ENCODE assay signal across 21 cellular contexts in the genomic region with DNA sequence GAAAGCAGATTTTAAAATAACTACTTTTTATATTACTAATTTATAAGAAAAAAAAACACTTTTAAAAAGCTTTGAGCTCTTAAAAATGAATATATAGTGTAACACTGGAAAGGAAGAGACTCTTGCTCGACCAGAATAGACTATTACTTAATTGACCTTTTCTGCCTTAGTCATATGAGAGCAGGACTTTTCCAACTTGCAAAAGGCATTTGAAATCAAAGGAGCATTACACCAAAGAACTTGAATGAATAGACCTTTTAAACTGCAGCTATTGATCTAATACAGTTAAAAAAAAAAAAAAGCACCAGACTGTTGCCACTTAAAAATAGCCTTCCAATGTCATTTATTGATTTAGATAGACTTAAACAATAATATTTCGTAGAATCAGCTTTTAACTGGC. TPM values are rescaled to one million over a fixed set of nuclear protein-coding genes. Genes with fewer than 3 reads are reported as not detected.
DNase-seq lines count a peak whose midpoint lies in the region; ATAC-seq and TF ChIP-seq lines count a peak whose summit lies in the region.
"Had no signal": no experiment of that assay in that cellular context is flagged by ENCODE, and none has a peak within 500 bp of the region (broad histone marks: within the 10 kb centered on the region; RNA-seq: fewer than 3 reads in every experiment).

No MANE protein-coding gene starts in this region.

- no peak overlapping the region for H2AFZ ChIP-seq in SK-N-SH (ENCODE audit: low read depth)

- H3K4me3 Mint-ChIP-seq in neural crest cell = peak overlapping the region; percentile 56
- no peak overlapping the region for H3K4me3 Mint-ChIP-seq in activated T-cell treated with anti-CD3 and anti-CD28 coated beads, Interleukin-2, amount 50 U/mL, for 72 hours
- H3K4me3 Mint-ChIP-seq: B cell; CD4-positive, alpha-beta T cell; CD8-positive, alpha-beta T cell had no signal

- in situ Hi-C loops in SK-MEL-5 (cut with HindIII; ENCODE audit: low pct_unique_long_range_greater_than_20kb, low sequenced_read_pairs) = no loop called here

- no peak overlapping the region for H3K9ac ChIP-seq in SK-N-SH
- H3K9ac ChIP-seq: BLaER1 treated with 17β-estradiol and CSF1 and Interleukin-3, amounts not matched to agents 10 nM and 100 nM had no signal

- no peak for TF ChIP-seq CTCF in neural crest cell (conservative IDR thresholded peaks at IDR 0.05)
- TF ChIP-seq CTCF in SK-N-SH (IDR thresholded peaks at IDR 0.05) = no peak

- DNase-seq in COLO829 (ENCODE audit: low spot score) = peak; percentile 83
- DNase-seq in SK-MEL-5 (ENCODE audit: low read depth, low spot score) = peak; percentile 88
- DNase-seq in neural crest cell (ENCODE audit: low read depth, low spot score) = no peak
- no peak for DNase-seq in SK-N-SH
- DNase-seq in activated T-cell treated with anti-CD3 and anti-CD28 coated beads, Interleukin-2, amount 50 U/mL, for 72 hours = no peak
- DNase-seq: AML-193; CD4-positive, alpha-beta T cell; CD8-positive, alpha-beta T cell; COR-L47; DMS 273 treated with DMSO at 0.1 percent for 48 hours; DMS153; DMS53; DMS79; DND-41; EL; GDM1 had no signal

- no peak for TF ChIP-seq RAD21 in SK-N-SH (IDR thresholded peaks at IDR 0.05; ENCODE audit: low read length)

- no peak for TF ChIP-seq EP300 in SK-N-SH (IDR thresholded peaks at IDR 0.05; ENCODE audit: borderline replicate concordance in 1 of 2, low read depth in 1 of 2, low read length in 1 of 2)

- CTCF ChIA-PET in SK-N-SH (lab: Yijun Ruan, JAX) = interaction anchor here (0.6 to 3.0 kb wide), 4 partner anchors 13 to 1616 kb away, joined by 3 to 15 read pairs (median 4); a partner anchor contains a TSS

- H3K27ac ChIP-seq in SK-N-SH (ENCODE audit: low read depth in 2 of 2, low read length in 1 of 2) = no peak overlapping the region
- H3K27ac ChIP-seq: 22Rv1; A549; BLaER1 treated with 17β-estradiol and CSF1 and Interleukin-3, amounts not matched to agents 10 nM and 100 nM; C4-2B had no signal

- no peaks in the 10 kb centered on the region for H3K27me3 ChIP-seq in SK-N-SH (ENCODE audit: insufficient read depth)
- H3K27me3 ChIP-seq: BLaER1 treated with 17β-estradiol and CSF1 and Interleukin-3, amounts not matched to agents 10 nM and 100 nM had no signal

- no peaks in the 10 kb centered on the region for H4K20me1 ChIP-seq in SK-N-SH (ENCODE audit: insufficient read depth)
- H4K20me1 ChIP-seq: BLaER1 treated with 17β-estradiol and CSF1 and Interleukin-3, amounts not matched to agents 10 nM and 100 nM had no signal

- POLR2A ChIA-PET in SK-N-SH (lab: Yijun Ruan, JAX) = no interaction called here

- H3K4me1 Mint-ChIP-seq in neural crest cell = peaks cover 35% of the 10 kb centered on the region
- no peaks in the 10 kb centered on the region for H3K4me1 Mint-ChIP-seq in activated T-cell treated with anti-CD3 and anti-CD28 coated beads, Interleukin-2, amount 50 U/mL, for 72 hours (ENCODE audit: low read depth)
- H3K4me1 Mint-ChIP-seq: B cell had no signal

- H3K9me3 ChIP-seq in SK-N-SH = 0 out of 2 replicates have a peak, but pooled peaks cover 4% of the 10 kb centered on the region
- H3K9me3 ChIP-seq: A549 had no signal

- H3K4me1 ChIP-seq in SK-N-SH (ENCODE audit: control insufficient read depth in 1 of 2, insufficient read depth in 2 of 2, low read depth in 1 of 2, low read length in 1 of 2) = no peaks in the 10 kb centered on the region
- H3K4me1 ChIP-seq: A549; BLaER1 treated with 17β-estradiol and CSF1 and Interleukin-3, amounts not matched to agents 10 nM and 100 nM had no signal

- H3K9me2 ChIP-seq in SK-N-SH = no peaks in the 10 kb centered on the region

- no peak for ATAC-seq in activated T-cell treated with anti-CD3 and anti-CD28 coated beads, Interleukin-2, amount 50 U/mL, for 72 hours (replicated peaks in 1 of 2)
- ATAC-seq: A549; CD8-positive, alpha-beta T cell had no signal

- H3K36me3 Mint-ChIP-seq in neural crest cell (ENCODE audit: low read depth) = peaks cover 23% of the 10 kb centered on the region
- no peaks in the 10 kb centered on the region for H3K36me3 Mint-ChIP-seq in activated T-cell treated with anti-CD3 and anti-CD28 coated beads, Interleukin-2, amount 50 U/mL, for 72 hours (ENCODE audit: insufficient read depth in 2 of 2)
- H3K36me3 Mint-ChIP-seq: CD8-positive, alpha-beta T cell had no signal

- no peaks in the 10 kb centered on the region for H3K36me3 ChIP-seq in SK-N-SH (replicated peaks in 1 of 2; ENCODE audit: control insufficient read depth in 1 of 2, insufficient read depth in 2 of 2, low read length in 1 of 2)
- H3K36me3 ChIP-seq: BLaER1 treated with 17β-estradiol and CSF1 and Interleukin-3, amounts not matched to agents 10 nM and 100 nM had no signal

- H3K27me3 Mint-ChIP-seq in neural crest cell (ENCODE audit: low read depth) = no peaks in the 10 kb centered on the region
- H3K27me3 Mint-ChIP-seq in activated T-cell treated with anti-CD3 and anti-CD28 coated beads, Interleukin-2, amount 50 U/mL, for 72 hours (ENCODE audit: low read depth) = no peaks in the 10 kb centered on the region
- H3K27me3 Mint-ChIP-seq: CD4-positive, alpha-beta T cell had no signal

- no peak overlapping the region for H3K4me3 ChIP-seq in SK-N-SH (ENCODE audit: low read depth in 2 of 2, low read length in 1 of 2)
- H3K4me3 ChIP-seq: A549; BLaER1 treated with 17β-estradiol and CSF1 and Interleukin-3, amounts not matched to agents 10 nM and 100 nM had no signal

- peaks cover 13% of the 10 kb centered on the region for H3K9me3 Mint-ChIP-seq in neural crest cell
- H3K9me3 Mint-ChIP-seq in activated T-cell treated with anti-CD3 and anti-CD28 coated beads, Interleukin-2, amount 50 U/mL, for 72 hours = peaks cover 2 to 13% of the 10 kb centered on the region in 2 donors

- no peaks in the 10 kb centered on the region for H3K79me2 ChIP-seq in SK-N-SH (ENCODE audit: insufficient read depth)

- peak overlapping the region; percentile 65 for H3K27ac Mint-ChIP-seq in neural crest cell (ENCODE audit: unreplicated experiment)
- no peak overlapping the region for H3K27ac Mint-ChIP-seq in activated T-cell treated with anti-CD3 and anti-CD28 coated beads, Interleukin-2, amount 50 U/mL, for 72 hours
- H3K27ac Mint-ChIP-seq: B cell; CD4-positive, alpha-beta T cell; CD8-positive, alpha-beta T cell had no signal

- WGBS in SK-N-SH (ENCODE audit: low lambda C conversion rate) = 57% methylated on average over 2 of the region's 2 CpGs

- no peaks in the 10 kb centered on the region for H3F3A ChIP-seq in SK-N-SH (replicated peaks; ENCODE audit: insufficient read depth)

- H3K4me2 ChIP-seq in SK-N-SH = no peak overlapping the region
- H3K4me2 ChIP-seq: A549; BLaER1 treated with 17β-estradiol and CSF1 and Interleukin-3, amounts not matched to agents 10 nM and 100 nM had no signal

TF ChIP-seq in SK-N-SH, 30 proteins besides CTCF, POLR2A, EP300 and RAD21 (continues in another document):
- TF ChIP-seq, protein P1, sequence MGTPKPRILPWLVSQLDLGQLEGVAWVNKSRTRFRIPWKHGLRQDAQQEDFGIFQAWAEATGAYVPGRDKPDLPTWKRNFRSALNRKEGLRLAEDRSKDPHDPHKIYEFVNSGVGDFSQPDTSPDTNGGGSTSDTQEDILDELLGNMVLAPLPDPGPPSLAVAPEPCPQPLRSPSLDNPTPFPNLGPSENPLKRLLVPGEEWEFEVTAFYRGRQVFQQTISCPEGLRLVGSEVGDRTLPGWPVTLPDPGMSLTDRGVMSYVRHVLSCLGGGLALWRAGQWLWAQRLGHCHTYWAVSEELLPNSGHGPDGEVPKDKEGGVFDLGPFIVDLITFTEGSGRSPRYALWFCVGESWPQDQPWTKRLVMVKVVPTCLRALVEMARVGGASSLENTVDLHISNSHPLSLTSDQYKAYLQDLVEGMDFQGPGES (IDR thresholded peaks at IDR 0.05; ENCODE audit: low read depth, low read length) = no peak
- no peak for TF ChIP-seq TCF12 (IDR thresholded peaks at IDR 0.05)
- TF ChIP-seq RCOR1 (IDR thresholded peaks at IDR 0.05; ENCODE audit: low read length) = no peak
- TF ChIP-seq FOXM1 (IDR thresholded peaks at IDR 0.05; ENCODE audit: low read depth) = no peak
- TF ChIP-seq SIN3A (IDR thresholded peaks at IDR 0.05; ENCODE audit: borderline replicate concordance, low read depth, low read length) = no peak
- no peak for TF ChIP-seq GATA2 (CRISPR knock-in tag; IDR thresholded peaks at IDR 0.05)
- TF ChIP-seq, protein P2, sequence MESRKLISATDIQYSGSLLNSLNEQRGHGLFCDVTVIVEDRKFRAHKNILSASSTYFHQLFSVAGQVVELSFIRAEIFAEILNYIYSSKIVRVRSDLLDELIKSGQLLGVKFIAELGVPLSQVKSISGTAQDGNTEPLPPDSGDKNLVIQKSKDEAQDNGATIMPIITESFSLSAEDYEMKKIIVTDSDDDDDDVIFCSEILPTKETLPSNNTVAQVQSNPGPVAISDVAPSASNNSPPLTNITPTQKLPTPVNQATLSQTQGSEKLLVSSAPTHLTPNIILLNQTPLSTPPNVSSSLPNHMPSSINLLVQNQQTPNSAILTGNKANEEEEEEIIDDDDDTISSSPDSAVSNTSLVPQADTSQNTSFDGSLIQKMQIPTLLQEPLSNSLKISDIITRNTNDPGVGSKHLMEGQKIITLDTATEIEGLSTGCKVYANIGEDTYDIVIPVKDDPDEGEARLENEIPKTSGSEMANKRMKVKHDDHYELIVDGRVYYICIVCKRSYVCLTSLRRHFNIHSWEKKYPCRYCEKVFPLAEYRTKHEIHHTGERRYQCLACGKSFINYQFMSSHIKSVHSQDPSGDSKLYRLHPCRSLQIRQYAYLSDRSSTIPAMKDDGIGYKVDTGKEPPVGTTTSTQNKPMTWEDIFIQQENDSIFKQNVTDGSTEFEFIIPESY (IDR thresholded peaks at IDR 0.05; ENCODE audit: borderline replicate concordance, low read depth) = no peak
- TF ChIP-seq EZH2phosphoT487 (IDR thresholded peaks at IDR 0.05; ENCODE audit: borderline replicate concordance, low read depth) = no peak
- TF ChIP-seq YY1 (IDR thresholded peaks at IDR 0.05; ENCODE audit: low read depth) = no peak
- TF ChIP-seq RXRA (IDR thresholded peaks at IDR 0.05; ENCODE audit: borderline replicate concordance, low read depth) = no peak
- no peak for TF ChIP-seq GABPA (IDR thresholded peaks at IDR 0.05; ENCODE audit: low read depth)
- TF ChIP-seq NRF1 (IDR thresholded peaks at IDR 0.05; ENCODE audit: low read depth, low read length) = no peak
- TF ChIP-seq FOXJ3 (CRISPR knock-in tag; IDR thresholded peaks at IDR 0.05) = no peak
- TF ChIP-seq TAF1 (IDR thresholded peaks at IDR 0.05; ENCODE audit: borderline replicate concordance, low read depth, low read length) = no peak

RNA-seq across cellular contexts. Expression of a gene that starts 17.2 kb away (rescaled TPM):
- total RNA-seq in SK-MEL-5 (2014; rRNA removed; shearing (Covaris generic)) = 0.95 and 1.3 TPM in 2 replicates
- polyA plus RNA-seq in SK-MEL-5 (2015; cell fraction: cytosol; rRNA removed) = 0.33 and 0.65 TPM in 2 replicates
- 0.09 and 0.95 TPM in 2 replicates for polyA plus RNA-seq in SK-MEL-5 (2015; cell fraction: nucleus; rRNA removed)
- total RNA-seq in neural crest cell = 22.7 and 26.3 TPM in 2 replicates
- 30.1 and 48.7 TPM in 2 replicates for polyA plus RNA-seq in SK-N-SH (2012; rRNA removed)
- polyA plus RNA-seq in SK-N-SH (2012; cell fraction: cytosol; rRNA removed) = 36.4 and 41.4 TPM in 2 replicates
- polyA plus RNA-seq in SK-N-SH (2012; cell fraction: nucleus; rRNA removed) = 15.5 and 39.9 TPM in 2 replicates
- total RNA-seq in activated T-cell treated with anti-CD3 and anti-CD28 coated beads, Interleukin-2, amount 50 U/mL, for 72 hours = under 1 TPM in 1 of 2 donors, not detected in 1; 0.24 TPM
- total RNA-seq: CD4-positive, alpha-beta T cell; CD8-positive, alpha-beta T cell had no signal

Comparison
In these comparisons a context has a peak if more than half of its experiments do, and no peak if none do; other contexts are left out.
1. DNase-seq: peak in COLO829 (single experiment) and SK-MEL-5 (single experiment); none in neural crest cell (single experiment), SK-N-SH (single experiment) and activated T-cell treated with anti-CD3 and anti-CD28 coated beads, Interleukin-2, amount 50 U/mL, for 72 hours (0 of 2).
2. RNA of a gene that starts 17.2 kb away (total RNA-seq): 22.7 to 26.3 TPM in neural crest cell; 0.95 to 1.3 TPM in SK-MEL-5 and 0.24 TPM in activated T-cell treated with anti-CD3 and anti-CD28 coated beads, Interleukin-2, amount 50 U/mL, for 72 hours; every median in the first group is over 10 times any median in the second.